Comparison of ENCODE assay signal across 8 cellular contexts in the genomic region with DNA sequence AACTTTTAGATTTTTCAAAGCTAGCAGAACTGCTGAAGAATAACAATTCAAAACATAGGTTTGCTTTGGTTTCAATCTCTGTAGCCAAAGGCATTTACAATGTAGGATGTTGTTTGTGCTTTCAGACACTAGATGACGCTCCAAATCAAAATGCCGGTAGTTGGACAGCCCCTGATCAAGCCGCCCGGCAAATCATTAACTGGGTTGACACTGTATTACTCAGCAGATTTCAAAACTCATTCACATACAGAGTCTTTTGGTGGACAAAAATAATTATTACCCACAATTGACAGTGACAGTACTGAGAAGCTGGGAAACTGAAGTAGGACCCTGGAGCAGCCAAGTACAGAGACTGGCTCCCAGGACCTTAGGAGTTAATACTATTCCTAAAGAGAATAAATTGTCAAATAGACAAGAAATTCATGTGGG. TPM values are rescaled to one million over a fixed set of nuclear protein-coding genes. Genes with fewer than 3 reads are reported as not detected.
A peak's percentile ranks its signal among the peaks of the same experiment; 100 is the strongest.
DNase-seq lines count a peak whose midpoint lies in the region; ATAC-seq and TF ChIP-seq lines count a peak whose summit lies in the region.

No MANE protein-coding gene starts in this region.

- H3K27me3 ChIP-seq in esophagus squamous epithelium = no peaks in the 10 kb centered on the region

- H3K36me3 Mint-ChIP-seq in Calu3 (ENCODE audit: insufficient read depth, unreplicated experiment) = no peaks in the 10 kb centered on the region
- no peaks in the 10 kb centered on the region for H3K36me3 Mint-ChIP-seq in natural killer cell treated with Interleukin-12 subunit alpha and Interleukin-12 subunit beta and Interleukin-15 and Interleukin-18, amount 100 ng/mL, for 72 hours

- peaks cover 21% of the 10 kb centered on the region for H3K4me1 Mint-ChIP-seq in Calu3 (ENCODE audit: low read depth, unreplicated experiment)
- H3K4me1 Mint-ChIP-seq in natural killer cell treated with Interleukin-12 subunit alpha and Interleukin-12 subunit beta and Interleukin-15 and Interleukin-18, amount 100 ng/mL, for 72 hours (ENCODE audit: low read depth in 2 of 2) = peaks cover 0 to 8% of the 10 kb centered on the region in 2 donors

- BruUV-seq in Calu3 (replicated peaks; lab: Mats Ljungman, UMichigan) = no TSS peak

- TF ChIP-seq CTCF in Calu3 (IDR thresholded peaks at IDR 0.05; ENCODE audit: unreplicated experiment) (peak; percentile 73), esophagus squamous epithelium (IDR thresholded peaks at IDR 0.05) (peak; percentile 73 to 91 (median 84))

- peak overlapping the region; percentile 32 for H3K4me3 Mint-ChIP-seq in Calu3 (ENCODE audit: low read depth, unreplicated experiment)
- no peak overlapping the region for H3K4me3 Mint-ChIP-seq in natural killer cell treated with Interleukin-12 subunit alpha and Interleukin-12 subunit beta and Interleukin-15 and Interleukin-18, amount 100 ng/mL, for 72 hours

- intact Hi-C loops in Calu3 (cut with micrococcal nuclease; ENCODE audit: unreplicated experiment) = loop anchor here (1.0 to 2.0 kb wide), 3 partner anchors 31 to 55 kb away; no protein-coding TSS in a partner anchor
- intact Hi-C loops in esophagus squamous epithelium (cut with DNase I) = no loop called here

- H3K4me1 ChIP-seq in esophagus squamous epithelium = peaks cover 0 to 10% (median 0%) of the 10 kb centered on the region in 3 donors

- peak overlapping the region; percentile 43 for H3K27ac Mint-ChIP-seq in Calu3 (ENCODE audit: unreplicated experiment)
- H3K27ac Mint-ChIP-seq in natural killer cell treated with Interleukin-12 subunit alpha and Interleukin-12 subunit beta and Interleukin-15 and Interleukin-18, amount 100 ng/mL, for 72 hours = no peak overlapping the region

- H3K9me3 Mint-ChIP-seq in Calu3 (ENCODE audit: low read depth, unreplicated experiment) = no peaks in the 10 kb centered on the region
- no peaks in the 10 kb centered on the region for H3K9me3 Mint-ChIP-seq in natural killer cell treated with Interleukin-12 subunit alpha and Interleukin-12 subunit beta and Interleukin-15 and Interleukin-18, amount 100 ng/mL, for 72 hours

- no peaks in the 10 kb centered on the region for H3K27me3 Mint-ChIP-seq in Calu3 (ENCODE audit: unreplicated experiment)
- peaks cover 0 to 6% of the 10 kb centered on the region in 2 donors for H3K27me3 Mint-ChIP-seq in natural killer cell treated with Interleukin-12 subunit alpha and Interleukin-12 subunit beta and Interleukin-15 and Interleukin-18, amount 100 ng/mL, for 72 hours

- CTCF ChIA-PET in Calu3 (lab: Charles Lee) = interaction anchor here (0.6 to 1.5 kb wide), 7 partner anchors 21 to 265 kb away, joined by 3 to 5 read pairs (median 3); a partner anchor contains a TSS

- no peak overlapping the region for H3K27ac ChIP-seq in esophagus squamous epithelium

- no peaks in the 10 kb centered on the region for H3K9me3 ChIP-seq in esophagus squamous epithelium

- H3K4me3 ChIP-seq in esophagus squamous epithelium = no peak overlapping the region

- peak in 1 of 4 donors; percentile 16 for TF ChIP-seq POLR2A in esophagus squamous epithelium (IDR thresholded peaks at IDR 0.05)

- ATAC-seq in GM19372 (IDR thresholded peaks at IDR 0.05; ENCODE audit: low read depth, unreplicated experiment) (peak; percentile 88), HG03342 (IDR thresholded peaks at IDR 0.05; ENCODE audit: unreplicated experiment) (peak; percentile 91)
- ATAC-seq in natural killer cell treated with Interleukin-12 subunit alpha and Interleukin-12 subunit beta and Interleukin-15 and Interleukin-18, amount 100 ng/mL, for 72 hours = peak; percentile 94 to 95

- DNase-seq in Calu3 (peak; percentile 86), NCI-H524 (lab: John Stamatoyannopoulos, UW) (peak; percentile 3 to 71), esophagus squamous epithelium (lab: John Stamatoyannopoulos, UW) (no peak), NCI-H128 (lab: John Stamatoyannopoulos, UW; ENCODE audit: unreplicated experiment) (no peak)
- DNase-seq in activated CD4-positive, alpha-beta T cell treated with anti-CD3 and anti-CD28 coated beads, Interleukin-2, amount 50 U/mL, for 48 hours = peak; percentile 27 to 52
- peak; percentile 75 for DNase-seq in natural killer cell treated with Interleukin-12 subunit alpha and Interleukin-12 subunit beta and Interleukin-15 and Interleukin-18, amount 100 ng/mL, for 72 hours (ENCODE audit: low spot score)

- no peaks in the 10 kb centered on the region for H3K36me3 ChIP-seq in esophagus squamous epithelium

- WGBS in esophagus squamous epithelium, 2 donors = 0% methylated on average over 4 of the region's 4 CpGs

RNA-seq across cellular contexts. Expression of a gene that starts 21.3 kb away (rescaled TPM):
- 24.9 and 27.1 TPM in 2 replicates for total RNA-seq in Calu3 (2022)
- total RNA-seq in esophagus squamous epithelium = 1 to 10 TPM; 2.9 to 7.3 (median 4.3) TPM
- total RNA-seq in natural killer cell treated with Interleukin-12 subunit alpha and Interleukin-12 subunit beta and Interleukin-15 and Interleukin-18, amount 100 ng/mL, for 72 hours = 1 to 10 TPM in 1 of 2 donors, under 1 TPM in 1; 0.62 to 1.5 TPM

Comparison
In these comparisons a context has a peak if more than half of its experiments do, and no peak if none do; other contexts are left out.
1. DNase-seq: peak in Calu3 (single experiment), NCI-H524 (2 of 2), activated CD4-positive, alpha-beta T cell treated with anti-CD3 and anti-CD28 coated beads, Interleukin-2, amount 50 U/mL, for 48 hours (2 of 2) and natural killer cell treated with Interleukin-12 subunit alpha and Interleukin-12 subunit beta and Interleukin-15 and Interleukin-18, amount 100 ng/mL, for 72 hours (single experiment); none in esophagus squamous epithelium (single experiment) and NCI-H128 (single experiment).
2. Peak in every context shown above with its lines, with median percentiles within 50 percentile points of each other: ATAC-seq.